In the genomic region with DNA sequence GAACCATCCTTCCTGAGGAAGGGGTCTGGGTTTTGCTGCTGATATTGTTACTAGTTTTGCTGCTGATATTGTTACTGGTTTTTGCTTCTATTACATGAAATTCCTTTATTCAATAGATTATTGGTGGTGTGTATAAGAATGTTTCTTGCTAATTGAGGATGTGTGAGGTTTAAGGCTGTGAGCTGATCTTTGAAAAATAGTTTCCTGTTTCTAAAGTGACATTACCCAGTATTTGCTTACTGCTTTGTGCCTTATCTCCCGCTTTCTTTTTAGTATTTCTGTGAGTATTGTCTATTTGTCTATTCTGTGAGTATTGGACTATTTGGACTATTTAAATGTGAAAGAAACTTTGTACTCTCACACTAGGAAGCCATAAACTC, we compare ENCODE assay signal across 8 cellular contexts. TPM values are rescaled to one million over a fixed set of nuclear protein-coding genes. Genes with fewer than 3 reads are reported as not detected.
DNase-seq lines count a peak whose midpoint lies in the region; ATAC-seq, FAIRE-seq and TF ChIP-seq lines count a peak whose summit lies in the region.
"Had no signal": no experiment of that assay in that cellular context is flagged by ENCODE, and none has a peak within 500 bp of the region (broad histone marks: within the 10 kb centered on the region; RNA-seq: fewer than 3 reads in every experiment).

No MANE protein-coding gene starts in this region.

- intact Hi-C loops in HepG2 (cut with micrococcal nuclease; ENCODE audit: unreplicated experiment): loop anchor here (1.0 kb wide), 1 partner anchor 8 kb away; no protein-coding TSS in a partner anchor

- no peak for TF ChIP-seq RAD21 in HepG2 (CRISPR knock-in tag; IDR thresholded peaks at IDR 0.05)

- no peaks in the 10 kb centered on the region for H3K36me3 ChIP-seq in adipocyte (ENCODE audit: control insufficient read depth, insufficient read depth, low read length, severe bottlenecking)
- H3K36me3 ChIP-seq in HepG2 (replicated peaks in 1 of 2; ENCODE audit: control insufficient read depth in 1 of 2, insufficient read depth in 2 of 2, low read length in 2 of 2): peaks cover 2% of the 10 kb centered on the region in 2 experiments; a peak in 1 of 5 replicates
- H3K36me3 ChIP-seq in stomach smooth muscle (ENCODE audit: control insufficient read depth in 2 of 2, insufficient read depth in 2 of 2, low read length in 2 of 2): no peaks in the 10 kb centered on the region

- H3K4me3 Mint-ChIP-seq in IgD-negative memory B cell: peak overlapping the region; percentile 87 to 98 (median 91)

- TF ChIP-seq EP300 in HepG2 (IDR thresholded peaks at IDR 0.05; ENCODE audit: low read depth in 2 of 2, low read length in 2 of 2) (no peak), HepG2 (CRISPR knock-in tag; IDR thresholded peaks at IDR 0.05; ENCODE audit: borderline replicate concordance) (no peak)

- DNase-seq in adipocyte (ENCODE audit: low read depth) (no peak), HepG2 (ENCODE audit: low spot score) (no peak), kidney tubule cell (ENCODE audit: low spot score) (no peak), GOT3 (lab: John Stamatoyannopoulos, UW) (no peak)

- in situ Hi-C loops in HepG2 (cut with HindIII; ENCODE audit: extremely low pct_ligation_motif_present, low pct_unique_long_range_greater_than_20kb): no loop called here

- BruUV-seq in HepG2 (replicated peaks; lab: Mats Ljungman, UMichigan): no TSS peak

- H3K9me3 ChIP-seq in adipocyte (ENCODE audit: control insufficient read depth, low read length) (no peaks in the 10 kb centered on the region), HepG2 (ENCODE audit: low read length) (no peaks in the 10 kb centered on the region), stomach smooth muscle (ENCODE audit: control insufficient read depth in 2 of 2, low read length in 2 of 2) (no peaks in the 10 kb centered on the region)

- CTCF ChIA-PET in HepG2 (lab: Yijun Ruan, JAX; ENCODE audit: low intra/inter-chr PET ratio, low total read pairs): no interaction called here

- ATAC-seq in HepG2: no peak
- ATAC-seq in HG03045 (IDR thresholded peaks at IDR 0.05; ENCODE audit: unreplicated experiment): no peak

- H3K4me3 ChIP-seq in adipocyte (ENCODE audit: low read length) (peak overlapping the region; percentile 74), HepG2 (replicated peaks in 1 of 3; ENCODE audit: insufficient read depth in 1 of 3, low read depth in 2 of 3, low read length in 3 of 3) (peak overlapping the region; percentile 58 to 69 (median 61)), stomach smooth muscle (ENCODE audit: low read length in 2 of 2) (peak overlapping the region; percentile 71 to 74)

- H3K27ac ChIP-seq in HepG2 (ENCODE audit: extremely low read length, insufficient read depth, low read length) (peak overlapping the region; percentile 71), stomach smooth muscle (ENCODE audit: low read length) (peak overlapping the region; percentile 89)

- no peak for TF ChIP-seq CTCF in HepG2 (CRISPR knock-in tag; IDR thresholded peaks at IDR 0.05)

- H3K79me2 ChIP-seq in HepG2 (ENCODE audit: insufficient read depth, low read length): peaks cover 6% of the 10 kb centered on the region

- POLR2A ChIA-PET in HepG2 (lab: Yijun Ruan, JAX): interaction anchor here (1.0 kb wide), 1 partner anchor 111 kb away, joined by 3 read pairs; a partner anchor contains a TSS

- H3K9ac ChIP-seq in adipocyte (ENCODE audit: low read length) (peak overlapping the region; percentile 35), HepG2 (ENCODE audit: insufficient read depth, low read depth, low read length) (peak overlapping the region; percentile 55), stomach smooth muscle (ENCODE audit: low read length in 2 of 2) (peak overlapping the region in 1 of 2 donors; percentile 49)

- peak overlapping the region; percentile 88 for H3K4me2 ChIP-seq in HepG2 (ENCODE audit: low read depth, low read length)

- 5% methylated on average over 1 of the region's 1 CpG for WGBS in HepG2 (ENCODE audit: low lambda C conversion rate)

- H3K4me1 ChIP-seq in adipocyte (ENCODE audit: control insufficient read depth, insufficient read depth, low read length): peaks cover 30% of the 10 kb centered on the region
- peaks cover 34% of the 10 kb centered on the region for H3K4me1 ChIP-seq in HepG2 (ENCODE audit: insufficient read depth, low read length)
- peaks cover 16% of the 10 kb centered on the region for H3K4me1 ChIP-seq in stomach smooth muscle (ENCODE audit: control insufficient read depth, insufficient read depth, low read length)

- no peak overlapping the region for H2AFZ ChIP-seq in HepG2 (ENCODE audit: low read length)

- H3K27ac Mint-ChIP-seq in IgD-negative memory B cell: peak overlapping the region; percentile 95 to 99 (median 97)

- peaks cover 3% of the 10 kb centered on the region; the same call in 1 of the 2 replicates for H4K20me1 ChIP-seq in HepG2 (ENCODE audit: insufficient read depth, low read length)

- H3K27me3 ChIP-seq in adipocyte (replicated peaks; ENCODE audit: control insufficient read depth, insufficient read depth, low read length) (no peaks in the 10 kb centered on the region), HepG2 (ENCODE audit: control insufficient read depth in 1 of 2, insufficient read depth in 2 of 2, low read length in 2 of 2) (no peaks in the 10 kb centered on the region), stomach smooth muscle (ENCODE audit: control insufficient read depth in 1 of 2, insufficient read depth in 2 of 2, low read length in 2 of 2) (no peaks in the 10 kb centered on the region)

- H3K36me3 Mint-ChIP-seq in IgD-negative memory B cell: no peaks in the 10 kb centered on the region

- no peak for TF ChIP-seq POLR2A in HepG2 (IDR thresholded peaks at IDR 0.05; ENCODE audit: insufficient read depth in 1 of 2, low read depth in 2 of 2, low read length in 2 of 2)

- no peaks in the 10 kb centered on the region for H3K9me3 Mint-ChIP-seq in IgD-negative memory B cell

- no peaks in the 10 kb centered on the region for H3K27me3 Mint-ChIP-seq in IgD-negative memory B cell

- no peak for FAIRE-seq in HepG2 (lab: Jason Lieb, UNC)

- peaks cover 45 to 54% (median 46%) of the 10 kb centered on the region in 3 donors for H3K4me1 Mint-ChIP-seq in IgD-negative memory B cell

TF ChIP-seq in HepG2, 621 proteins besides CTCF, POLR2A, EP300 and RAD21 (continues in another document):
- 0 out of 2 replicates have a peak, but pooled peaks have one; percentile 11 for TF ChIP-seq HNF4A (CRISPR knock-in tag; IDR thresholded peaks at IDR 0.05)

RNA-seq across cellular contexts. Expression of a gene that starts 38.2 kb away (rescaled TPM):
- not detected for polyA plus RNA-seq in IgD-negative memory B cell
- not detected in 2 replicates for total RNA-seq in HepG2 (2016; rRNA removed; fragmentation: Illumina TruSeq; extraction: Trizol)
- not detected in 2 replicates for total RNA-seq in HepG2 (2016; cell fraction: cytosol; rRNA removed; fragmentation: Illumina TruSeq; extraction: Trizol; ENCODE audit: low read depth)
- not detected in 2 replicates for total RNA-seq in HepG2 (2016; cell fraction: insoluble cytoplasmic fraction; rRNA removed; fragmentation: Illumina TruSeq; extraction: Trizol)
- not detected in 2 replicates for total RNA-seq in HepG2 (2016; cell fraction: membrane; rRNA removed; fragmentation: Illumina TruSeq; extraction: Trizol)
- not detected in 2 replicates for total RNA-seq in HepG2 (2016; cell fraction: nucleus; rRNA removed; fragmentation: Illumina TruSeq; extraction: Trizol)
- polyA plus RNA-seq in HepG2 (2011; rRNA removed): not detected in 2 replicates
- polyA plus RNA-seq in HepG2 (2011; cell fraction: cytosol; rRNA removed): not detected in 2 replicates
- not detected in 2 replicates for polyA plus RNA-seq in HepG2 (2011; cell fraction: nucleus; rRNA removed)
- polyA plus RNA-seq in HepG2 (2012): not detected in 2 replicates
- not detected in 2 replicates for polyA plus RNA-seq in HepG2 (2016; cell fraction: cytosol; fragmentation: Illumina TruSeq; extraction: Trizol; ENCODE audit: low read depth)
- polyA plus RNA-seq in HepG2 (2016; cell fraction: insoluble cytoplasmic fraction; fragmentation: Illumina TruSeq; extraction: Trizol; ENCODE audit: low read depth): not detected in 2 replicates
- polyA plus RNA-seq in HepG2 (2016; cell fraction: membrane; fragmentation: Illumina TruSeq; extraction: Trizol; ENCODE audit: low read depth): not detected in 2 replicates
- polyA plus RNA-seq in HepG2 (2016; cell fraction: nucleus; fragmentation: Illumina TruSeq; extraction: Trizol; ENCODE audit: insufficient read depth, low read depth): not detected in 2 replicates
- polyA minus RNA-seq in HepG2 (2011; rRNA and poly(A)+ RNA removed; ENCODE audit: low replicate concordance): not detected in 2 replicates
- polyA minus RNA-seq in HepG2 (2011; cell fraction: cytosol; rRNA and poly(A)+ RNA removed): not detected in 2 replicates
- not detected in 2 replicates for polyA minus RNA-seq in HepG2 (2011; cell fraction: nucleus; rRNA and poly(A)+ RNA removed)
- total RNA-seq: occipital lobe had no signal
